Comparison of ENCODE assay signal across 2 cellular contexts in the genomic region with DNA sequence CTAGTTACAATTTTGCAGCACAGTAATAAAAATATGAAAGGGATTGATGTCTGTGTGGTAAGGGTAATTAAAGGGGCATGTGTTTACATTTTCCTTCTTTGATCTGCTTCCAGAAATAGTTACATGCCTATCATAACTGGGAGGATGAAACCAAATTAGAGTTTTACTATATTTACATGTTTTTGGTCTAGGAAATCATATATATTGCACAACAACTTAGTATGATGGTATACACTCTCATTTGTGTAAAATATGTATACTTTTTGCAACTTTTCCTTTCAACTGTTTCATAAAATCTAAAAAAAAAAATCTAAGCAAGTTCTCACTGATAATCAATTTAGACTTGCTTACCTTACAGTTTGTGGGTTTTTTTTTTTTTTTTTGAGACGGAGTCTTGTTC.
TF ChIP-seq lines count a peak whose summit lies in the region.

No MANE protein-coding gene starts in this region.

TF ChIP-seq in A549, 52 proteins besides CTCF, POLR2A, EP300 and RAD21:
- TF ChIP-seq FOSL2 (IDR thresholded peaks at IDR 0.05) = no peak
- no peak for TF ChIP-seq FOSL2 (CRISPR knock-in tag; IDR thresholded peaks at IDR 0.05)
- no peak for TF ChIP-seq NPAS2 (CRISPR knock-in tag; IDR thresholded peaks at IDR 0.05; ENCODE audit: borderline replicate concordance)
- TF ChIP-seq, protein P1, sequence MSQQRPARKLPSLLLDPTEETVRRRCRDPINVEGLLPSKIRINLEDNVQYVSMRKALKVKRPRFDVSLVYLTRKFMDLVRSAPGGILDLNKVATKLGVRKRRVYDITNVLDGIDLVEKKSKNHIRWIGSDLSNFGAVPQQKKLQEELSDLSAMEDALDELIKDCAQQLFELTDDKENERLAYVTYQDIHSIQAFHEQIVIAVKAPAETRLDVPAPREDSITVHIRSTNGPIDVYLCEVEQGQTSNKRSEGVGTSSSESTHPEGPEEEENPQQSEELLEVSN (IDR thresholded peaks at IDR 0.05; ENCODE audit: borderline replicate concordance, low read depth) = no peak
- no peak for TF ChIP-seq HOXB13 (CRISPR knock-in tag; IDR thresholded peaks at IDR 0.05; ENCODE audit: low read depth)
- no peak for TF ChIP-seq PHF8 (IDR thresholded peaks at IDR 0.05; ENCODE audit: borderline replicate concordance, low read depth)
- TF ChIP-seq CBX8 (IDR thresholded peaks at IDR 0.05) = no peak
- no peak for TF ChIP-seq NR3C1 (IDR thresholded peaks at IDR 0.05)
- 0 out of 4 replicates have a peak, but pooled peaks of 1 of the 2 experiments have one; percentile 21 for TF ChIP-seq CEBPB (IDR thresholded peaks at IDR 0.05)
- TF ChIP-seq, protein P2, sequence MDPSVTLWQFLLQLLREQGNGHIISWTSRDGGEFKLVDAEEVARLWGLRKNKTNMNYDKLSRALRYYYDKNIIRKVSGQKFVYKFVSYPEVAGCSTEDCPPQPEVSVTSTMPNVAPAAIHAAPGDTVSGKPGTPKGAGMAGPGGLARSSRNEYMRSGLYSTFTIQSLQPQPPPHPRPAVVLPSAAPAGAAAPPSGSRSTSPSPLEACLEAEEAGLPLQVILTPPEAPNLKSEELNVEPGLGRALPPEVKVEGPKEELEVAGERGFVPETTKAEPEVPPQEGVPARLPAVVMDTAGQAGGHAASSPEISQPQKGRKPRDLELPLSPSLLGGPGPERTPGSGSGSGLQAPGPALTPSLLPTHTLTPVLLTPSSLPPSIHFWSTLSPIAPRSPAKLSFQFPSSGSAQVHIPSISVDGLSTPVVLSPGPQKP (IDR thresholded peaks at IDR 0.05; ENCODE audit: low read depth, low read length) = no peak

TF ChIP-seq in K562, 482 proteins besides CTCF, POLR2A, EP300 and RAD21:
- TF ChIP-seq CEBPG (CRISPR knock-in tag; IDR thresholded peaks at IDR 0.05) (no peak), CEBPG (tag; conservative IDR thresholded peaks at IDR 0.05 in 1 of 2, IDR thresholded peaks at IDR 0.05 in 1 of 2) (0 out of 4 replicates have a peak, but pooled peaks of 1 of the 2 experiments have one; percentile 25), CEBPB (tag; IDR thresholded peaks at IDR 0.05) (peak; percentile 31; the same call in 1 of the 2 replicates)
- TF ChIP-seq, protein P3, sequence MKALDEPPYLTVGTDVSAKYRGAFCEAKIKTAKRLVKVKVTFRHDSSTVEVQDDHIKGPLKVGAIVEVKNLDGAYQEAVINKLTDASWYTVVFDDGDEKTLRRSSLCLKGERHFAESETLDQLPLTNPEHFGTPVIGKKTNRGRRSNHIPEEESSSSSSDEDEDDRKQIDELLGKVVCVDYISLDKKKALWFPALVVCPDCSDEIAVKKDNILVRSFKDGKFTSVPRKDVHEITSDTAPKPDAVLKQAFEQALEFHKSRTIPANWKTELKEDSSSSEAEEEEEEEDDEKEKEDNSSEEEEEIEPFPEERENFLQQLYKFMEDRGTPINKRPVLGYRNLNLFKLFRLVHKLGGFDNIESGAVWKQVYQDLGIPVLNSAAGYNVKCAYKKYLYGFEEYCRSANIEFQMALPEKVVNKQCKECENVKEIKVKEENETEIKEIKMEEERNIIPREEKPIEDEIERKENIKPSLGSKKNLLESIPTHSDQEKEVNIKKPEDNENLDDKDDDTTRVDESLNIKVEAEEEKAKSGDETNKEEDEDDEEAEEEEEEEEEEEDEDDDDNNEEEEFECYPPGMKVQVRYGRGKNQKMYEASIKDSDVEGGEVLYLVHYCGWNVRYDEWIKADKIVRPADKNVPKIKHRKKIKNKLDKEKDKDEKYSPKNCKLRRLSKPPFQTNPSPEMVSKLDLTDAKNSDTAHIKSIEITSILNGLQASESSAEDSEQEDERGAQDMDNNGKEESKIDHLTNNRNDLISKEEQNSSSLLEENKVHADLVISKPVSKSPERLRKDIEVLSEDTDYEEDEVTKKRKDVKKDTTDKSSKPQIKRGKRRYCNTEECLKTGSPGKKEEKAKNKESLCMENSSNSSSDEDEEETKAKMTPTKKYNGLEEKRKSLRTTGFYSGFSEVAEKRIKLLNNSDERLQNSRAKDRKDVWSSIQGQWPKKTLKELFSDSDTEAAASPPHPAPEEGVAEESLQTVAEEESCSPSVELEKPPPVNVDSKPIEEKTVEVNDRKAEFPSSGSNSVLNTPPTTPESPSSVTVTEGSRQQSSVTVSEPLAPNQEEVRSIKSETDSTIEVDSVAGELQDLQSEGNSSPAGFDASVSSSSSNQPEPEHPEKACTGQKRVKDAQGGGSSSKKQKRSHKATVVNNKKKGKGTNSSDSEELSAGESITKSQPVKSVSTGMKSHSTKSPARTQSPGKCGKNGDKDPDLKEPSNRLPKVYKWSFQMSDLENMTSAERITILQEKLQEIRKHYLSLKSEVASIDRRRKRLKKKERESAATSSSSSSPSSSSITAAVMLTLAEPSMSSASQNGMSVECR (CRISPR knock-in tag; IDR thresholded peaks at IDR 0.05) = no peak
TF ChIP-seq in K562: peak in this region for 2.
